In the genomic region with DNA sequence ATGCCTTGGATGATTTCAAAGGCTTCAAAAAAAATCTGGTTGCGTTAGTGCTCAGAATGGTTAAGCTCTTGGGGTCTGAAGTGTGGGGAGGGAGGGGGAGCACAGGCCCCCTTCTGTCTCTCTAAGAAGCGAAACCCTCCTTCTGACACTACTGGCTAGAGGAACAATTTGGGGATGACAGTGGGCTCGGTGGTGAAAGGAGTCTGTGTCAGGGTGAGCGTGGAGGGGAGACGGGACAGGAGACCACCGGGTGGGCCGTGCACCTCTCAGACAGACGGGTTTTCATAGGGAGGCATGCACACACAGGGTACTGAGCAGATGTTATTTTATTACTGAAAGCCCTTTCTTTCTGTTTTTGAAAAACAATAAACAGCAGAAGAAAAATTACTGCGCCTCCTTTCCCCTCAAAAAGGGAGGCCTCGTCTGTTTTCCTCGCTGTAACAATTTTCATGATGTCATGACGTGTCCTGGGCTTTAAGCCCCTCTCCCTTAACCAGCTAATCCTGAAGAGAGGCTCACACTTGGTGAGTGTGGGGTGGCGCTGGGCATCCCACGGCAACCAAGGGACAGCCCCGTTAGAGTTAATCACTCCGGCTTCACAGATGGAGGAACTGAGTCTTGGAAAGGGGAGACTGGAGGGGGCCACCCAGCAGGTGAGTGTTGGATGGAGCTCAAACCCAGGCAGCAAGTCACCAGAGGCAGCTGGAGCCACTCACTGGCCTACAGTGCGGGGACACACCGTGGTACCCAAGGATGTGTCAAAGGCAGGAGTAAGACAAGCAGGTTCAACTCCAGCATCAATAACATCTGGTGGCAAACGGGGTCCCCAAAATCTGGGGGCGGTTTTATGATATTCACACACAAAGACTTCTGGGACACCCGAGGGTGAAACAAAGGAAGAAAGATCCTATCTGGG, we compare ENCODE assay signal across 1 cellular context.
TF ChIP-seq lines count a peak whose summit lies in the region.

No MANE protein-coding gene starts in this region.

TF ChIP-seq in SK-N-SH, 30 proteins besides CTCF, POLR2A, EP300 and RAD21 (continued from another document):
- TF ChIP-seq, protein P1, sequence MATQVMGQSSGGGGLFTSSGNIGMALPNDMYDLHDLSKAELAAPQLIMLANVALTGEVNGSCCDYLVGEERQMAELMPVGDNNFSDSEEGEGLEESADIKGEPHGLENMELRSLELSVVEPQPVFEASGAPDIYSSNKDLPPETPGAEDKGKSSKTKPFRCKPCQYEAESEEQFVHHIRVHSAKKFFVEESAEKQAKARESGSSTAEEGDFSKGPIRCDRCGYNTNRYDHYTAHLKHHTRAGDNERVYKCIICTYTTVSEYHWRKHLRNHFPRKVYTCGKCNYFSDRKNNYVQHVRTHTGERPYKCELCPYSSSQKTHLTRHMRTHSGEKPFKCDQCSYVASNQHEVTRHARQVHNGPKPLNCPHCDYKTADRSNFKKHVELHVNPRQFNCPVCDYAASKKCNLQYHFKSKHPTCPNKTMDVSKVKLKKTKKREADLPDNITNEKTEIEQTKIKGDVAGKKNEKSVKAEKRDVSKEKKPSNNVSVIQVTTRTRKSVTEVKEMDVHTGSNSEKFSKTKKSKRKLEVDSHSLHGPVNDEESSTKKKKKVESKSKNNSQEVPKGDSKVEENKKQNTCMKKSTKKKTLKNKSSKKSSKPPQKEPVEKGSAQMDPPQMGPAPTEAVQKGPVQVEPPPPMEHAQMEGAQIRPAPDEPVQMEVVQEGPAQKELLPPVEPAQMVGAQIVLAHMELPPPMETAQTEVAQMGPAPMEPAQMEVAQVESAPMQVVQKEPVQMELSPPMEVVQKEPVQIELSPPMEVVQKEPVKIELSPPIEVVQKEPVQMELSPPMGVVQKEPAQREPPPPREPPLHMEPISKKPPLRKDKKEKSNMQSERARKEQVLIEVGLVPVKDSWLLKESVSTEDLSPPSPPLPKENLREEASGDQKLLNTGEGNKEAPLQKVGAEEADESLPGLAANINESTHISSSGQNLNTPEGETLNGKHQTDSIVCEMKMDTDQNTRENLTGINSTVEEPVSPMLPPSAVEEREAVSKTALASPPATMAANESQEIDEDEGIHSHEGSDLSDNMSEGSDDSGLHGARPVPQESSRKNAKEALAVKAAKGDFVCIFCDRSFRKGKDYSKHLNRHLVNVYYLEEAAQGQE (IDR thresholded peaks at IDR 0.05; ENCODE audit: low read depth, low read length): no peak
- no peak for TF ChIP-seq RXRA (IDR thresholded peaks at IDR 0.05; ENCODE audit: borderline replicate concordance, low read depth)
- TF ChIP-seq, protein P2, sequence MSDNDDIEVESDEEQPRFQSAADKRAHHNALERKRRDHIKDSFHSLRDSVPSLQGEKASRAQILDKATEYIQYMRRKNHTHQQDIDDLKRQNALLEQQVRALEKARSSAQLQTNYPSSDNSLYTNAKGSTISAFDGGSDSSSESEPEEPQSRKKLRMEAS (IDR thresholded peaks at IDR 0.05; ENCODE audit: low read depth): no peak
- no peak for TF ChIP-seq RCOR1 (IDR thresholded peaks at IDR 0.05; ENCODE audit: low read length)
- TF ChIP-seq CHD2 (IDR thresholded peaks at IDR 0.05; ENCODE audit: low read length, partially characterized antibody): no peak
- TF ChIP-seq, protein P3, sequence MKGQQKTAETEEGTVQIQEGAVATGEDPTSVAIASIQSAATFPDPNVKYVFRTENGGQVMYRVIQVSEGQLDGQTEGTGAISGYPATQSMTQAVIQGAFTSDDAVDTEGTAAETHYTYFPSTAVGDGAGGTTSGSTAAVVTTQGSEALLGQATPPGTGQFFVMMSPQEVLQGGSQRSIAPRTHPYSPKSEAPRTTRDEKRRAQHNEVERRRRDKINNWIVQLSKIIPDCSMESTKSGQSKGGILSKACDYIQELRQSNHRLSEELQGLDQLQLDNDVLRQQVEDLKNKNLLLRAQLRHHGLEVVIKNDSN (IDR thresholded peaks at IDR 0.05; ENCODE audit: borderline replicate concordance, low read depth): no peak
- TF ChIP-seq SMC3 (IDR thresholded peaks at IDR 0.05; ENCODE audit: low read depth, low read length): no peak
- TF ChIP-seq FOXM1 (IDR thresholded peaks at IDR 0.05; ENCODE audit: low read depth): no peak
- no peak for TF ChIP-seq GABPA (IDR thresholded peaks at IDR 0.05; ENCODE audit: low read depth)
- TF ChIP-seq, protein P4, sequence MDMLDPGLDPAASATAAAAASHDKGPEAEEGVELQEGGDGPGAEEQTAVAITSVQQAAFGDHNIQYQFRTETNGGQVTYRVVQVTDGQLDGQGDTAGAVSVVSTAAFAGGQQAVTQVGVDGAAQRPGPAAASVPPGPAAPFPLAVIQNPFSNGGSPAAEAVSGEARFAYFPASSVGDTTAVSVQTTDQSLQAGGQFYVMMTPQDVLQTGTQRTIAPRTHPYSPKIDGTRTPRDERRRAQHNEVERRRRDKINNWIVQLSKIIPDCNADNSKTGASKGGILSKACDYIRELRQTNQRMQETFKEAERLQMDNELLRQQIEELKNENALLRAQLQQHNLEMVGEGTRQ (IDR thresholded peaks at IDR 0.05; ENCODE audit: borderline replicate concordance, low read depth, low read length): no peak
- TF ChIP-seq TEAD4 (IDR thresholded peaks at IDR 0.05; ENCODE audit: borderline replicate concordance, insufficient read depth): no peak
